Comparison of ENCODE assay signal across 7 cellular contexts in genomic region chr3:83821526-83821925, GRCh38.
"Had no signal": no experiment of that assay in that cellular context is flagged by ENCODE, and none has a peak within 500 bp of the region (broad histone marks: within the 10 kb centered on the region; RNA-seq: fewer than 3 reads in every experiment).

No MANE protein-coding gene starts in this region.

- H3K9me3 ChIP-seq: HAP-1 had no signal

- DNase-seq: HFFc6, IMR-90, KG1 had no signal

- H2AFZ ChIP-seq: GM23338 had no signal

- H3K4me3 ChIP-seq: GM23338, HAP-1, K562 had no signal

- ATAC-seq: GM23338, HCT116, K562 had no signal

- H3K4me3 Mint-ChIP-seq: GM23338, HFFc6 had no signal

- H3K36me3 ChIP-seq: HAP-1 had no signal

- H3K4me1 ChIP-seq: HAP-1 had no signal

- H3K4me2 ChIP-seq: GM23338 had no signal

- H3K27ac Mint-ChIP-seq: GM23338, HFFc6 had no signal

- H3K4me1 Mint-ChIP-seq: GM23338 had no signal

- H3K9me3 Mint-ChIP-seq: GM23338 had no signal
